In genomic region chr21:35222541-35222941, GRCh38 we compare ENCODE assay signal across 9 cellular contexts.
DNase-seq lines count a peak whose midpoint lies in the region; ATAC-seq and TF ChIP-seq lines count a peak whose summit lies in the region.
"Had no signal": no experiment of that assay in that cellular context is flagged by ENCODE, and none has a peak within 500 bp of the region (broad histone marks: within the 10 kb centered on the region; RNA-seq: fewer than 3 reads in every experiment).

No MANE protein-coding gene starts in this region.

- no peak for TF ChIP-seq CTCF in AG10803 (conservative IDR thresholded peaks at IDR 0.05; ENCODE audit: low read length)
- no peak for TF ChIP-seq CTCF in dorsolateral prefrontal cortex (IDR thresholded peaks at IDR 0.05 in 54 of 56, conservative IDR thresholded peaks at IDR 0.05 in 2 of 56; ENCODE audit: low read depth in 1 of 56, partially characterized antibody in 56 of 56)

- H3K9me3 Mint-ChIP-seq in activated naive CD8-positive, alpha-beta T cell treated with anti-CD3 and anti-CD28 coated beads, Interleukin-2, amount 50 U/mL, for 24 hours: peaks cover 5% of the 10 kb centered on the region

- H3K27me3 Mint-ChIP-seq in activated naive CD8-positive, alpha-beta T cell treated with anti-CD3 and anti-CD28 coated beads, Interleukin-2, amount 50 U/mL, for 24 hours: no peaks in the 10 kb centered on the region

- in situ Hi-C loops in KBM-7 (cut with MboI; ENCODE audit: low pct_unique_long_range_greater_than_20kb, low sequenced_read_pairs): no loop called here

- H3K27me3 ChIP-seq in dorsolateral prefrontal cortex: peaks cover 0 to 12% (median 0%) of the 10 kb centered on the region in 45 donors

- H3K36me3 Mint-ChIP-seq in activated naive CD8-positive, alpha-beta T cell treated with anti-CD3 and anti-CD28 coated beads, Interleukin-2, amount 50 U/mL, for 24 hours (ENCODE audit: low read depth): no peaks in the 10 kb centered on the region

- no peak overlapping the region for H3K27ac ChIP-seq in dorsolateral prefrontal cortex

- ATAC-seq in GM18868 (IDR thresholded peaks at IDR 0.05; ENCODE audit: unreplicated experiment) (peak; percentile 44), left lobe of liver (no peak), GM19324 (IDR thresholded peaks at IDR 0.05; ENCODE audit: low FRiP score, unreplicated experiment) (no peak)
- ATAC-seq in activated naive CD8-positive, alpha-beta T cell treated with anti-CD3 and anti-CD28 coated beads, Interleukin-2, amount 50 U/mL, for 24 hours: peak; percentile 79

- peak overlapping the region; percentile 85 for H3K27ac Mint-ChIP-seq in activated naive CD8-positive, alpha-beta T cell treated with anti-CD3 and anti-CD28 coated beads, Interleukin-2, amount 50 U/mL, for 24 hours

- H3K4me3 ChIP-seq in AG10803 (ENCODE audit: low read length) (no peak overlapping the region), dorsolateral prefrontal cortex (no peak overlapping the region)

- H3K4me1 Mint-ChIP-seq in activated naive CD8-positive, alpha-beta T cell treated with anti-CD3 and anti-CD28 coated beads, Interleukin-2, amount 50 U/mL, for 24 hours: peaks cover 62% of the 10 kb centered on the region

- intact Hi-C loops in dorsolateral prefrontal cortex (cut with DNase I): no loop called here

- DNase-seq in AG10803 (ENCODE audit: low read depth): peak; percentile 22
- peak; percentile 49 for DNase-seq in KBM-7
- DNase-seq in activated naive CD8-positive, alpha-beta T cell treated with anti-CD3 and anti-CD28 coated beads, Interleukin-2, amount 50 U/mL, for 24 hours: peak; percentile 61
- no peak for DNase-seq in left lobe of liver (ENCODE audit: low spot score)
- no peak for DNase-seq in dorsolateral prefrontal cortex
- DNase-seq in superior temporal gyrus (ENCODE audit: extremely low spot score): no peak
- DNase-seq: NCI-H1092 treated with DMSO at 0.1 percent for 48 hours had no signal

- peak overlapping the region; percentile 38 for H3K4me3 Mint-ChIP-seq in activated naive CD8-positive, alpha-beta T cell treated with anti-CD3 and anti-CD28 coated beads, Interleukin-2, amount 50 U/mL, for 24 hours

Comparison
In these comparisons a context has a peak if more than half of its experiments do, and no peak if none do; other contexts are left out.
1. DNase-seq: peak in AG10803 (single experiment), KBM-7 (single experiment) and activated naive CD8-positive, alpha-beta T cell treated with anti-CD3 and anti-CD28 coated beads, Interleukin-2, amount 50 U/mL, for 24 hours (single experiment); none in left lobe of liver (single experiment), dorsolateral prefrontal cortex (0 of 10) and superior temporal gyrus (single experiment).
2. ATAC-seq: peak in GM18868 (single experiment) and activated naive CD8-positive, alpha-beta T cell treated with anti-CD3 and anti-CD28 coated beads, Interleukin-2, amount 50 U/mL, for 24 hours (single experiment); none in left lobe of liver (single experiment) and GM19324 (single experiment).